Comparison of ENCODE assay signal across 28 cellular contexts in the genomic region with DNA sequence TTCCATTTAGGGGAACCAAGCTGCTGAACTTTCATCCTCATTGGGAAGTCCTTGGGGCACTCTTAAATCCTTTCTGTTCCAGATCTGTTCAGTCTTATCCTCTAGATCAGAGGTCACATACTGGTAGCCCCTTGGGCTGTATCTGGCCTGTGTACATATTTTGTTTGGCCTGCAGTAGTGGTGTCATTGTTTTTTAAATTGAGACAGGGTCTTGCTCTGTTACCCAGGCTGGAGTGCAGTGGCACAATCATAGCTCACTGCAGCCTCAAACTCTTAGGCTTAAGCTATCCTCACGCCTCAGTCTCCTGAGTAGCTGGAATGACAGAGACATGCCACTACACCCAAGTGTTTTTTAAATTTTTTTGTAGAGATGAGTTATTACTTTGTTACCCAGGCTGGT. TPM values are rescaled to one million over a fixed set of nuclear protein-coding genes. Genes with fewer than 3 reads are reported as not detected.
DNase-seq lines count a peak whose midpoint lies in the region; ATAC-seq and TF ChIP-seq lines count a peak whose summit lies in the region.
"Had no signal": no experiment of that assay in that cellular context is flagged by ENCODE, and none has a peak within 500 bp of the region (broad histone marks: within the 10 kb centered on the region; RNA-seq: fewer than 3 reads in every experiment).

No MANE protein-coding gene starts in this region.

- peak overlapping the region; percentile 48 for H3K4me3 Mint-ChIP-seq in T-helper 2 cell treated with Interferon-gamma antibody and Interleukin-4, amounts not matched to agents 5 μg/mL and 100 μg/mL, for 36 hours
- no peak overlapping the region for H3K4me3 Mint-ChIP-seq in CD14-positive monocyte
- H3K4me3 Mint-ChIP-seq in activated CD8-positive, alpha-beta T cell treated with anti-CD3 and anti-CD28 coated beads for 36 hours, result no peak overlapping the region
- H3K4me3 Mint-ChIP-seq in naive thymus-derived CD8-positive, alpha-beta T cell, result peak overlapping the region in 9 of 10 donors; percentile 9 to 81 (median 62)
- H3K4me3 Mint-ChIP-seq: brain had no signal

- no peak overlapping the region for H3K27ac ChIP-seq in aorta (ENCODE audit: low read depth in 1 of 2, low read length in 2 of 2)
- H3K27ac ChIP-seq in osteoblast (ENCODE audit: low read depth, low read length), result no peak overlapping the region
- H3K27ac ChIP-seq: GM23248, hepatocyte, thyroid gland had no signal

- no peaks in the 10 kb centered on the region for H3K9me3 ChIP-seq in aorta (ENCODE audit: control insufficient read depth, low read length)
- H3K9me3 ChIP-seq in osteoblast (ENCODE audit: low read depth, low read length), result no peaks in the 10 kb centered on the region
- H3K9me3 ChIP-seq: mucosa of descending colon, thyroid gland had no signal

- H3K27ac Mint-ChIP-seq in T-helper 2 cell treated with Interferon-gamma antibody and Interleukin-4, amounts not matched to agents 5 μg/mL and 100 μg/mL, for 36 hours, result peak overlapping the region; percentile 7
- H3K27ac Mint-ChIP-seq in CD14-positive monocyte, result peak overlapping the region in 5 of 7 donors; percentile 15 to 71 (median 37)
- peak overlapping the region; percentile 25 for H3K27ac Mint-ChIP-seq in activated CD8-positive, alpha-beta T cell treated with anti-CD3 and anti-CD28 coated beads for 36 hours
- peak overlapping the region in 8 of 10 donors; percentile 34 to 86 (median 74) for H3K27ac Mint-ChIP-seq in naive thymus-derived CD8-positive, alpha-beta T cell

- no peaks in the 10 kb centered on the region for H3K9me3 Mint-ChIP-seq in T-helper 2 cell treated with Interferon-gamma antibody and Interleukin-4, amounts not matched to agents 5 μg/mL and 100 μg/mL, for 36 hours
- peaks cover 0 to 2% (median 0%) of the 10 kb centered on the region in 7 donors for H3K9me3 Mint-ChIP-seq in CD14-positive monocyte
- no peaks in the 10 kb centered on the region for H3K9me3 Mint-ChIP-seq in activated CD8-positive, alpha-beta T cell treated with anti-CD3 and anti-CD28 coated beads for 36 hours
- H3K9me3 Mint-ChIP-seq in naive thymus-derived CD8-positive, alpha-beta T cell, result no peaks in the 10 kb centered on the region

- POLR2A ChIA-PET in activated CD8-positive, alpha-beta T cell treated with anti-CD3 and anti-CD28 coated beads for 36 hours (lab: Charles Lee), result no interaction called here
- POLR2A ChIA-PET in naive thymus-derived CD8-positive, alpha-beta T cell (lab: Charles Lee), result interaction anchor here (1.6 kb wide), 1 partner anchor 15 kb away, joined by 7 read pairs; the partner anchor contains the start of gene RALY

- H4K20me1 ChIP-seq in osteoblast (ENCODE audit: insufficient read depth, low read length), result peaks cover 80% of the 10 kb centered on the region

- H3K4me3 ChIP-seq in aorta (ENCODE audit: low read length in 2 of 2) (no peak overlapping the region), osteoblast (ENCODE audit: insufficient read depth, low read length) (no peak overlapping the region)
- H3K4me3 ChIP-seq: GM23248, hepatocyte, mucosa of descending colon, thyroid gland had no signal

- H3K27me3 Mint-ChIP-seq in T-helper 2 cell treated with Interferon-gamma antibody and Interleukin-4, amounts not matched to agents 5 μg/mL and 100 μg/mL, for 36 hours (ENCODE audit: low read depth), result no peaks in the 10 kb centered on the region
- H3K27me3 Mint-ChIP-seq in CD14-positive monocyte (ENCODE audit: low read depth in 3 of 3), result peaks cover 0 to 1% (median 0%) of the 10 kb centered on the region in 3 donors
- no peaks in the 10 kb centered on the region for H3K27me3 Mint-ChIP-seq in activated CD8-positive, alpha-beta T cell treated with anti-CD3 and anti-CD28 coated beads for 36 hours
- no peaks in the 10 kb centered on the region for H3K27me3 Mint-ChIP-seq in naive thymus-derived CD8-positive, alpha-beta T cell
- H3K27me3 Mint-ChIP-seq: brain had no signal

- no peaks in the 10 kb centered on the region for H3K27me3 ChIP-seq in aorta (ENCODE audit: control insufficient read depth in 1 of 2, insufficient read depth in 2 of 2, low read length in 1 of 2)
- H3K27me3 ChIP-seq in osteoblast (ENCODE audit: insufficient read depth, low read length), result no peaks in the 10 kb centered on the region
- H3K27me3 ChIP-seq: hepatocyte, thyroid gland had no signal

- H3K4me1 Mint-ChIP-seq in T-helper 2 cell treated with Interferon-gamma antibody and Interleukin-4, amounts not matched to agents 5 μg/mL and 100 μg/mL, for 36 hours (ENCODE audit: low read depth), result peaks cover 55% of the 10 kb centered on the region
- peaks cover 57% of the 10 kb centered on the region for H3K4me1 Mint-ChIP-seq in CD14-positive monocyte
- peaks cover 84% of the 10 kb centered on the region for H3K4me1 Mint-ChIP-seq in activated CD8-positive, alpha-beta T cell treated with anti-CD3 and anti-CD28 coated beads for 36 hours (ENCODE audit: low read depth)
- H3K4me1 Mint-ChIP-seq in naive thymus-derived CD8-positive, alpha-beta T cell, result peaks cover 54 to 96% (median 93%) of the 10 kb centered on the region in 4 donors

- ATAC-seq in activated CD8-positive, alpha-beta T cell treated with anti-CD3 and anti-CD28 coated beads for 36 hours, result no peak
- no peak for ATAC-seq in naive thymus-derived CD8-positive, alpha-beta T cell
- no peak for ATAC-seq in aorta (ENCODE audit: low FRiP score)
- ATAC-seq: esophagus mucosa, mucosa of descending colon had no signal

- WGBS in aorta, 2 donors, result 95 to 100% methylated on average over 1 of the region's 1 CpG

- intact Hi-C loops in CD14-positive monocyte (cut with micrococcal nuclease) (no loop called here), aorta (cut with DNase I) (no loop called here)
- intact Hi-C loops in activated CD8-positive, alpha-beta T cell treated with anti-CD3 and anti-CD28 coated beads for 36 hours (cut with micrococcal nuclease), result no loop called here

- peaks cover 26% of the 10 kb centered on the region for H3K36me3 Mint-ChIP-seq in T-helper 2 cell treated with Interferon-gamma antibody and Interleukin-4, amounts not matched to agents 5 μg/mL and 100 μg/mL, for 36 hours (ENCODE audit: low read depth)
- peaks cover 3 to 12% of the 10 kb centered on the region in 2 donors for H3K36me3 Mint-ChIP-seq in CD14-positive monocyte
- H3K36me3 Mint-ChIP-seq in activated CD8-positive, alpha-beta T cell treated with anti-CD3 and anti-CD28 coated beads for 36 hours (ENCODE audit: low read depth), result peaks cover 22% of the 10 kb centered on the region
- peaks cover 0 to 21% (median 2%) of the 10 kb centered on the region in 3 donors for H3K36me3 Mint-ChIP-seq in naive thymus-derived CD8-positive, alpha-beta T cell

- no peak overlapping the region for H3K4me2 ChIP-seq in osteoblast (ENCODE audit: insufficient read depth, low read length)
- H3K4me2 ChIP-seq: hepatocyte had no signal

- CTCF ChIA-PET in activated CD8-positive, alpha-beta T cell treated with anti-CD3 and anti-CD28 coated beads for 36 hours (lab: Charles Lee), result interaction anchor here (2.0 to 2.1 kb wide), 2 partner anchors 14 to 93 kb away, joined by 5 to 7 read pairs; no protein-coding TSS in a partner anchor

- TF ChIP-seq CTCF in CD14-positive monocyte (IDR thresholded peaks at IDR 0.05) (no peak), osteoblast (IDR thresholded peaks at IDR 0.05; ENCODE audit: extremely low read depth, low read depth, low read length) (no peak)
- no peak for TF ChIP-seq CTCF in activated CD8-positive, alpha-beta T cell treated with anti-CD3 and anti-CD28 coated beads for 36 hours (IDR thresholded peaks at IDR 0.05)

- H3K36me3 ChIP-seq in aorta (ENCODE audit: control insufficient read depth in 1 of 2, insufficient read depth in 2 of 2, low read length in 1 of 2), result no peaks in the 10 kb centered on the region
- H3K36me3 ChIP-seq in osteoblast (ENCODE audit: insufficient read depth, low read length), result no peaks in the 10 kb centered on the region
- H3K36me3 ChIP-seq: thyroid gland had no signal

- H3K79me2 ChIP-seq in osteoblast (ENCODE audit: insufficient read depth, low read length), result peaks cover 94% of the 10 kb centered on the region

- H3K4me1 ChIP-seq in aorta (ENCODE audit: control insufficient read depth in 1 of 2, insufficient read depth in 2 of 2, low read length in 2 of 2) (peaks cover 5 to 19% of the 10 kb centered on the region in 2 donors), osteoblast (ENCODE audit: insufficient read depth, low read length) (no peaks in the 10 kb centered on the region)

- H2AFZ ChIP-seq in osteoblast (ENCODE audit: low read length), result no peak overlapping the region
- H2AFZ ChIP-seq: GM23248, hepatocyte had no signal

- no peak for DNase-seq in T-helper 2 cell treated with Interferon-gamma antibody and Interleukin-4, amounts not matched to agents 5 μg/mL and 100 μg/mL, for 36 hours (ENCODE audit: low spot score)
- DNase-seq in T-helper 2 cell (no peak), CD14-positive monocyte (ENCODE audit: low spot score) (no peak), aorta (no peak), 8988T (no peak), osteoblast (ENCODE audit: insufficient read length, low spot score, missing footprints) (no peak)
- no peak for DNase-seq in activated CD8-positive, alpha-beta T cell treated with anti-CD3 and anti-CD28 coated beads for 36 hours
- DNase-seq in naive thymus-derived CD8-positive, alpha-beta T cell, result no peak
- DNase-seq: activated CD4-positive, alpha-beta T cell treated with anti-CD3 and anti-CD28 coated beads, Interleukin-2, amount 50 U/mL, for 4 hours; activated T-cell treated with anti-CD3 and anti-CD28 coated beads, Interleukin-2, amount 50 U/mL, for 1 hour; AML-193; effector CD8-positive, alpha-beta T cell; EL; foreskin melanocyte; GM23248; Karpas-422; mucosa of descending colon; NCI-H187; NCI-H2227 treated with DMSO at 0.1 percent for 48 hours; NCI-H774; OCI-M1; small intestine; stimulated activated CD4-positive, alpha-beta T cell treated with anti-CD3 and anti-CD28 coated beads, Interleukin-2, amount 100 ng/mL, for 24 hours; stimulated activated naive CD4-positive, alpha-beta T cell; thyroid gland had no signal

RNA-seq across cellular contexts. Expression of gene RALY, which starts 14.8 kb away (rescaled TPM):
- polyA plus RNA-seq in CD14-positive monocyte, result 100 to 1,000 TPM; 152 to 154 TPM
- 100 to 1,000 TPM; 151 to 153 TPM for total RNA-seq in activated CD8-positive, alpha-beta T cell treated with anti-CD3 and anti-CD28 coated beads for 36 hours
- 100 to 1,000 TPM; 105 to 112 TPM for total RNA-seq in naive thymus-derived CD8-positive, alpha-beta T cell
- 100 to 1,000 TPM; 175 to 211 (median 181) TPM for polyA plus RNA-seq in naive thymus-derived CD8-positive, alpha-beta T cell
- total RNA-seq in aorta, result 100 to 1,000 TPM; 114 to 134 TPM
- polyA plus RNA-seq in aorta, result 100 to 1,000 TPM; 120 to 148 TPM
- total RNA-seq in osteoblast, result 72.5 and 77.1 TPM in 2 replicates

Comparison
In these comparisons a context has a peak if more than half of its experiments do, and no peak if none do; other contexts are left out.
1. H3K27ac Mint-ChIP-seq: peak in every context shown above with its lines; median percentile 74 in naive thymus-derived CD8-positive, alpha-beta T cell; 37 in CD14-positive monocyte; 25 in activated CD8-positive, alpha-beta T cell treated with anti-CD3 and anti-CD28 coated beads for 36 hours; 7 in T-helper 2 cell treated with Interferon-gamma antibody and Interleukin-4, amounts not matched to agents 5 μg/mL and 100 μg/mL, for 36 hours.
2. H3K4me3 Mint-ChIP-seq: peak in T-helper 2 cell treated with Interferon-gamma antibody and Interleukin-4, amounts not matched to agents 5 μg/mL and 100 μg/mL, for 36 hours (single experiment) and naive thymus-derived CD8-positive, alpha-beta T cell (9 of 10); none in CD14-positive monocyte (0 of 2) and activated CD8-positive, alpha-beta T cell treated with anti-CD3 and anti-CD28 coated beads for 36 hours (single experiment).